8 cellular contexts compared by ENCODE assay signal in the genomic region with DNA sequence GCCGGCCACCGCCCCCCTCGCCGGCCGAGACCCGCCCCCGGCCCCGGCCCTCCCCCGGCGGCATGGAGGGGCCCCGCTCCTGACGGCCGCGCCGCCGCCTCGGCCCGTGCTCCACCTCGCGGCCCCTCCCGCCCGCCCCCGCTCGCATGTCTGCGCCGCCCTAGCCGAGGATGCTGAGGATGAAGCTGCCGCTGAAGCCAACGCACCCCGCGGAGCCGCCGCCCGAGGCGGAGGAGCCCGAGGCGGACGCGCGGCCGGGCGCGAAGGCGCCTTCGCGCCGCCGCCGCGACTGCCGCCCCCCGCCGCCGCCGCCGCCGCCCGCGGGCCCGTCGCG.
A peak's percentile ranks its signal among the peaks of the same experiment; 100 is the strongest.
DNase-seq lines count a peak whose midpoint lies in the region; ATAC-seq and TF ChIP-seq lines count a peak whose summit lies in the region.

No MANE protein-coding gene starts in this region.

- peaks cover 3% of the 10 kb centered on the region; the same call in 1 of the 2 replicates for H3K4me1 ChIP-seq in iPS DF 6.9 (ENCODE audit: control insufficient read depth, insufficient read depth, low read length)

- H3K9me3 Mint-ChIP-seq in stimulated activated effector memory CD8-positive, alpha-beta T cell treated with anti-CD3 and anti-CD28 coated beads, Interleukin-12 subunit alpha, Interleukin-12 subunit beta, amount 100 ng/mL, for 72 hours, result no peaks in the 10 kb centered on the region

- H3K36me3 ChIP-seq in SK-N-MC (ENCODE audit: insufficient read depth, low read length) (no peaks in the 10 kb centered on the region), iPS DF 6.9 (ENCODE audit: control insufficient read depth, insufficient read depth, low read length) (no peaks in the 10 kb centered on the region)

- ATAC-seq in stimulated activated effector memory CD8-positive, alpha-beta T cell treated with anti-CD3 and anti-CD28 coated beads, Interleukin-12 subunit alpha, Interleukin-12 subunit beta, amount 100 ng/mL, for 72 hours, result peak; percentile 61
- no peak for ATAC-seq in GM18873 (IDR thresholded peaks at IDR 0.05; ENCODE audit: low FRiP score, unreplicated experiment)

- no peak for TF ChIP-seq CTCF in GM13977 (IDR thresholded peaks at IDR 0.05; ENCODE audit: extremely low read depth, insufficient read depth, missing control alignments)

- H3K9ac ChIP-seq in SK-N-MC (ENCODE audit: insufficient read length), result no peak overlapping the region

- no peaks in the 10 kb centered on the region for H3K9me3 ChIP-seq in SK-N-MC (ENCODE audit: low read depth, low read length)
- H3K9me3 ChIP-seq in iPS DF 6.9 (ENCODE audit: control insufficient read depth, insufficient read depth, low read length), result no peaks in the 10 kb centered on the region

- H3K27me3 ChIP-seq in iPS DF 6.9 (ENCODE audit: control insufficient read depth, insufficient read depth, low read length), result peaks cover 5% of the 10 kb centered on the region; the same call in 1 of the 2 replicates

- peaks cover 11% of the 10 kb centered on the region for H3K4me1 Mint-ChIP-seq in stimulated activated effector memory CD8-positive, alpha-beta T cell treated with anti-CD3 and anti-CD28 coated beads, Interleukin-12 subunit alpha, Interleukin-12 subunit beta, amount 100 ng/mL, for 72 hours

- H3K4me3 Mint-ChIP-seq in stimulated activated effector memory CD8-positive, alpha-beta T cell treated with anti-CD3 and anti-CD28 coated beads, Interleukin-12 subunit alpha, Interleukin-12 subunit beta, amount 100 ng/mL, for 72 hours, result peak overlapping the region; percentile 96

- H3K36me3 Mint-ChIP-seq in stimulated activated effector memory CD8-positive, alpha-beta T cell treated with anti-CD3 and anti-CD28 coated beads, Interleukin-12 subunit alpha, Interleukin-12 subunit beta, amount 100 ng/mL, for 72 hours, result peaks cover 17% of the 10 kb centered on the region

- WGBS in iPS DF 6.9 (ENCODE audit: insufficient coverage, insufficient read length), result no CpG with 5 or more reads among the region's 62 CpGs

- H3K4me3 ChIP-seq in SK-N-MC (peak overlapping the region; percentile 85), iPS DF 6.9 (ENCODE audit: low read length) (peak overlapping the region; percentile 79; the same call in 1 of the 2 replicates)

- H3K27ac ChIP-seq in SK-N-MC (no peak overlapping the region), iPS DF 6.9 (ENCODE audit: low read length) (no peak overlapping the region)

- in situ Hi-C loops in GM13977 (cut with MboI; ENCODE audit: low pct_unique_long_range_greater_than_20kb, low sequenced_read_pairs, unreplicated experiment), result no loop called here

- DNase-seq in GM13977 (ENCODE audit: low spot score) (peak; percentile 93), SK-N-MC (ENCODE audit: low read depth, low spot score) (no peak), iPS DF 6.9 (ENCODE audit: low read depth, low spot score) (no peak), DMS53 (lab: John Stamatoyannopoulos, UW) (no peak), OCI-M2 (lab: John Stamatoyannopoulos, UW; ENCODE audit: unreplicated experiment) (no peak)
- no peak for DNase-seq in stimulated activated effector memory CD8-positive, alpha-beta T cell treated with anti-CD3 and anti-CD28 coated beads, Interleukin-12 subunit alpha, Interleukin-12 subunit beta, amount 100 ng/mL, for 72 hours (ENCODE audit: low spot score in 2 of 2)
- DNase-seq in activated T-cell treated with anti-CD3 and anti-CD28 coated beads, Interleukin-2, amount 50 U/mL, for 1 hour, result no peak

- H3K27ac Mint-ChIP-seq in stimulated activated effector memory CD8-positive, alpha-beta T cell treated with anti-CD3 and anti-CD28 coated beads, Interleukin-12 subunit alpha, Interleukin-12 subunit beta, amount 100 ng/mL, for 72 hours, result peak overlapping the region; percentile 91
